ENCODE assay signal across 8 cellular contexts in the genomic region with DNA sequence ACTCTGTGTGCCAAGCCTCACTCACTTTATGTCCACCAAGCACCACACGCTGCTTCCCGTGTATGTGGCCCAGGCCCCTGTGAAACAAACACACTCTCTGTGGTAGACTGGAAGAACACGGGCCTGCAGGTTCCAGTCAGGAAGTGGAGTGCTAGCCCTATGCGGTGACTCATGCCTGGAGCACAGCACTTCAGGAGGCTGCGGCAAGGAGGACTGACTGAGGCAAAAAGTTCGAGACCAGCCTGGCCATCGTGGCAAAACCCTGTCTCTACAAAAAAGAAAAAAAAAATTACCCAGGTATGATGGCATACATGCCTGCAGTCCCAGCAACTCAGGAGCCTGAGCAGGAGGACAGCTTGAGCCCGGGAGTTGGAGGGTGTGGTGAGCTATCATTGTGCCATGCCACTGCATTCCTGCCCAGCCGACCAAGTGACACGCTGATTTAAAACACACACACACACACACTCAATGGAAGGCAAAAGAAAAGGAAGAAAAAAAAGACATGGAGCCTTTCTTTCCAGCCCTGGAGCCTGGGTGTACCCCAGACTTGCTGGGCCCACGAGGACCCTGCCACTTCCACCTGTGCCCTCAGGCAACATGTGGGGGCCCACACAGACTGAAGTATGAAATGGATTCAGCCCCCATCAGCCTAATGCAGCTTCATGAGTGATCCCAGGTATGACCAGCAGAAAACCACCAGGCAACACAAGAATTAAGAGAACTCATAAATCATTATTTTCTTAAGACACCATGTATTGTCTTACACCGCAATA.
DNase-seq lines count a peak whose midpoint lies in the region; ATAC-seq lines count a peak whose summit lies in the region.

No MANE protein-coding gene starts in this region.

- H3K4me3 Mint-ChIP-seq in natural killer cell treated with Interleukin-12 subunit alpha and Interleukin-12 subunit beta and Interleukin-15 and Interleukin-18, amount 100 ng/mL, for 72 hours: peak overlapping the region; percentile 80

- H3K27ac Mint-ChIP-seq in natural killer cell treated with Interleukin-12 subunit alpha and Interleukin-12 subunit beta and Interleukin-15 and Interleukin-18, amount 100 ng/mL, for 72 hours: peak overlapping the region; percentile 69 to 87

- peaks cover 80 to 90% of the 10 kb centered on the region in 2 donors for H3K4me1 Mint-ChIP-seq in natural killer cell treated with Interleukin-12 subunit alpha and Interleukin-12 subunit beta and Interleukin-15 and Interleukin-18, amount 100 ng/mL, for 72 hours (ENCODE audit: low read depth in 2 of 2)

- no peaks in the 10 kb centered on the region for H3K9me3 Mint-ChIP-seq in natural killer cell treated with Interleukin-12 subunit alpha and Interleukin-12 subunit beta and Interleukin-15 and Interleukin-18, amount 100 ng/mL, for 72 hours

- DNase-seq in NK-92 treated with Interleukin-12 subunit alpha and Interleukin-12 subunit beta, amount 100 ng/mL, for 24 hours (lab: John Stamatoyannopoulos, UW): peak; percentile 16
- no peak for DNase-seq in NK-92 (lab: John Stamatoyannopoulos, UW; ENCODE audit: unreplicated experiment)
- peak; percentile 56 for DNase-seq in T-helper 22 cell (ENCODE audit: low read depth)
- DNase-seq in dermis blood vessel endothelial cell: peak; percentile 92
- peak; percentile 75 for DNase-seq in natural killer cell treated with Interleukin-12 subunit alpha and Interleukin-12 subunit beta and Interleukin-15 and Interleukin-18, amount 100 ng/mL, for 72 hours (ENCODE audit: low spot score)
- DNase-seq in NCI-H128 (lab: John Stamatoyannopoulos, UW; ENCODE audit: unreplicated experiment): no peak
- DNase-seq in NCI-H146 treated with DMSO at 0.1 percent for 48 hours (lab: John Stamatoyannopoulos, UW; ENCODE audit: unreplicated experiment): no peak

- peak; percentile 52 to 54 for ATAC-seq in natural killer cell treated with Interleukin-12 subunit alpha and Interleukin-12 subunit beta and Interleukin-15 and Interleukin-18, amount 100 ng/mL, for 72 hours
- no peak for ATAC-seq in HG03175 (IDR thresholded peaks at IDR 0.05; ENCODE audit: unreplicated experiment)

- no peaks in the 10 kb centered on the region for H3K27me3 Mint-ChIP-seq in natural killer cell treated with Interleukin-12 subunit alpha and Interleukin-12 subunit beta and Interleukin-15 and Interleukin-18, amount 100 ng/mL, for 72 hours

- H3K36me3 Mint-ChIP-seq in natural killer cell treated with Interleukin-12 subunit alpha and Interleukin-12 subunit beta and Interleukin-15 and Interleukin-18, amount 100 ng/mL, for 72 hours: no peaks in the 10 kb centered on the region

Comparison
In these comparisons a context has a peak if more than half of its experiments do, and no peak if none do; other contexts are left out.
1. DNase-seq: peak in NK-92 treated with Interleukin-12 subunit alpha and Interleukin-12 subunit beta, amount 100 ng/mL, for 24 hours (single experiment), T-helper 22 cell (single experiment), dermis blood vessel endothelial cell (single experiment) and natural killer cell treated with Interleukin-12 subunit alpha and Interleukin-12 subunit beta and Interleukin-15 and Interleukin-18, amount 100 ng/mL, for 72 hours (single experiment); none in NK-92 (single experiment), NCI-H128 (single experiment) and NCI-H146 treated with DMSO at 0.1 percent for 48 hours (single experiment).